Comparison of ENCODE assay signal across 8 cellular contexts in genomic region chr17:81239714-81240555, GRCh38. TPM values are rescaled to one million over a fixed set of nuclear protein-coding genes. Genes with fewer than 3 reads are reported as not detected.
DNase-seq lines count a peak whose midpoint lies in the region; ATAC-seq and TF ChIP-seq lines count a peak whose summit lies in the region.

No MANE protein-coding gene starts in this region.

- WGBS in GM23248 (ENCODE audit: low coverage in 1 of 2, low lambda C conversion rate in 2 of 2, missing lambda C conversion rate in 2 of 2), 2 experiments = 15 to 19% methylated on average over 36 to 37 of the region's 37 CpGs

- H3K27me3 ChIP-seq in GM23248 (replicated peaks; ENCODE audit: insufficient read depth) (no peaks in the 10 kb centered on the region), duodenal mucosa (ENCODE audit: control insufficient read depth in 1 of 2, insufficient read depth in 2 of 2, low read length in 2 of 2) (no peaks in the 10 kb centered on the region), upper lobe of right lung (no peaks in the 10 kb centered on the region)

- CTCF ChIA-PET in AG04449 (lab: Yijun Ruan, JAX) = interaction anchor here (0.7 to 1.8 kb wide), 11 partner anchors 11 to 251 kb away, joined by 3 to 13 read pairs (median 4); no protein-coding TSS in a partner anchor

- peak overlapping the region; percentile 49 for H2AFZ ChIP-seq in GM23248

- H3K9me3 Mint-ChIP-seq in natural killer cell = no peaks in the 10 kb centered on the region

- H3K4me2 ChIP-seq in GM23248 (ENCODE audit: unreplicated experiment) = peak overlapping the region; percentile 84

- POLR2A ChIA-PET in AG04449 (lab: Yijun Ruan, JAX) = interaction anchor here (0.6 to 1.1 kb wide), 4 partner anchors 99 to 272 kb away, joined by 3 to 4 read pairs (median 3); partner anchors contain the start of gene ACTG1

- in situ Hi-C loops in GM23248 (cut with MboI) = no loop called here

- peaks cover 4% of the 10 kb centered on the region; the same call in 1 of the 2 replicates for H3K36me3 ChIP-seq in GM23248 (ENCODE audit: low read depth)
- peaks cover 0 to 1% of the 10 kb centered on the region in 2 donors for H3K36me3 ChIP-seq in duodenal mucosa (ENCODE audit: control insufficient read depth in 1 of 2, insufficient read depth in 2 of 2, low read length in 2 of 2)
- no peaks in the 10 kb centered on the region for H3K36me3 ChIP-seq in upper lobe of right lung

- H3F3A ChIP-seq in GM23248 (ENCODE audit: insufficient read depth) = no peaks in the 10 kb centered on the region

- ATAC-seq in natural killer cell (no peak), upper lobe of right lung (no peak), HG03521 (IDR thresholded peaks at IDR 0.05; ENCODE audit: unreplicated experiment) (no peak)

- intact Hi-C loops in natural killer cell (cut with micrococcal nuclease) = loop anchor here (1.0 to 10.0 kb wide), 2 partner anchors 17 to 205 kb away; partner anchors contain the start of gene BAIAP2
- intact Hi-C loops in upper lobe of right lung (cut with DNase I) = no loop called here

- H3K9ac ChIP-seq in GM23248 (peak overlapping the region; percentile 87), duodenal mucosa (ENCODE audit: low read depth in 1 of 2, low read length in 2 of 2) (peak overlapping the region; percentile 66 to 70)

- H3K36me3 Mint-ChIP-seq in natural killer cell = no peaks in the 10 kb centered on the region

- peak overlapping the region; percentile 89 for H3K4me3 Mint-ChIP-seq in natural killer cell

- peaks cover 60% of the 10 kb centered on the region for H3K79me2 ChIP-seq in GM23248 (ENCODE audit: insufficient read depth)

- no peak for TF ChIP-seq CTCF in AG04449 (IDR thresholded peaks at IDR 0.05; ENCODE audit: insufficient read depth, low read length, missing control alignments)
- TF ChIP-seq CTCF in WI38 (IDR thresholded peaks at IDR 0.05; ENCODE audit: low read depth, low read length) = no peak
- TF ChIP-seq CTCF in natural killer cell (IDR thresholded peaks at IDR 0.05) = no peak
- TF ChIP-seq CTCF in upper lobe of right lung (IDR thresholded peaks at IDR 0.05) = no peak

- H3K27ac ChIP-seq in GM23248 = peak overlapping the region; percentile 56
- H3K27ac ChIP-seq in duodenal mucosa (ENCODE audit: low read depth, low read length) = no peak overlapping the region
- peak overlapping the region; percentile 86 for H3K27ac ChIP-seq in upper lobe of right lung

- H3K9me3 ChIP-seq in GM23248 (ENCODE audit: low read depth) (no peaks in the 10 kb centered on the region), duodenal mucosa (ENCODE audit: control insufficient read depth in 1 of 2, low read length in 2 of 2) (no peaks in the 10 kb centered on the region), upper lobe of right lung (no peaks in the 10 kb centered on the region)

- peaks cover 7% of the 10 kb centered on the region for H3K4me1 ChIP-seq in GM23248 (ENCODE audit: insufficient read depth)
- peaks cover 22 to 24% of the 10 kb centered on the region in 2 donors for H3K4me1 ChIP-seq in duodenal mucosa (ENCODE audit: control insufficient read depth in 1 of 2, insufficient read depth in 2 of 2, low read length in 2 of 2)
- peaks cover 19% of the 10 kb centered on the region for H3K4me1 ChIP-seq in upper lobe of right lung

- no peak for DNase-seq in AG04449 (ENCODE audit: low read depth, low spot score)
- peak; percentile 68 for DNase-seq in GM23248
- DNase-seq in natural killer cell = no peak
- no peak for DNase-seq in upper lobe of right lung
- DNase-seq in C1 segment of cervical spinal cord (lab: John Stamatoyannopoulos, UW) = no peak

- H3K4me3 ChIP-seq in AG04449 (ENCODE audit: low read depth, low read length) (peak overlapping the region; percentile 75), GM23248 (peak overlapping the region; percentile 91), WI38 (ENCODE audit: low read depth, low read length) (peak overlapping the region; percentile 92), duodenal mucosa (ENCODE audit: low read depth in 1 of 2, low read length in 2 of 2) (peak overlapping the region; percentile 73 to 82), upper lobe of right lung (peak overlapping the region; percentile 99)

- no peaks in the 10 kb centered on the region for H3K27me3 Mint-ChIP-seq in natural killer cell (ENCODE audit: low read depth in 2 of 2)

- peaks cover 23 to 42% of the 10 kb centered on the region in 2 donors for H3K4me1 Mint-ChIP-seq in natural killer cell

- H3K9me2 ChIP-seq in GM23248 (ENCODE audit: insufficient read depth) = no peaks in the 10 kb centered on the region

- H4K20me1 ChIP-seq in GM23248 (ENCODE audit: insufficient read depth) = no peaks in the 10 kb centered on the region

- H3K27ac Mint-ChIP-seq in natural killer cell = peak overlapping the region; percentile 58 to 90

RNA-seq across cellular contexts. Expression of gene NDUFAF8, which starts 0.8 kb away (rescaled TPM):
- 17.2 and 53.1 TPM in 2 replicates for total RNA-seq in GM23248 (2014; rRNA removed; shearing (Covaris generic))
- 134 and 136 TPM in 2 replicates for polyA plus RNA-seq in GM23248 (2016; fragmentation: Nextera tagmentation; extraction: Ambion mirVana)
- total RNA-seq in natural killer cell (10 to 100 TPM; 28.6 to 36.4 (median 34.9) TPM), upper lobe of right lung (32.6 TPM)

RNA-seq across cellular contexts. Expression of gene TEPSIN, which starts 1.1 kb away (rescaled TPM):
- total RNA-seq in GM23248 (2014; rRNA removed; shearing (Covaris generic)) = 16.1 and 24.4 TPM in 2 replicates
- 2.2 and 2.7 TPM in 2 replicates for polyA plus RNA-seq in GM23248 (2016; fragmentation: Nextera tagmentation; extraction: Ambion mirVana)
- 100 to 1,000 TPM in 2 of 3 donors, 10 to 100 TPM in 1; 89.8 to 137 (median 126) TPM for total RNA-seq in natural killer cell
- 40.2 TPM for total RNA-seq in upper lobe of right lung

RNA-seq across cellular contexts. Expression of gene CEP131, which starts 17.2 kb away (rescaled TPM):
- total RNA-seq in GM23248 (2014; rRNA removed; shearing (Covaris generic)) = 8.0 and 14.2 TPM in 2 replicates
- polyA plus RNA-seq in GM23248 (2016; fragmentation: Nextera tagmentation; extraction: Ambion mirVana) = 5.6 and 6.1 TPM in 2 replicates
- total RNA-seq in natural killer cell (10 to 100 TPM in 2 of 3 donors, 1 to 10 TPM in 1; 9.9 to 11.4 (median 10.0) TPM), upper lobe of right lung (7.5 TPM)

RNA-seq across cellular contexts. Expression of gene SLC38A10, which starts 55.2 kb away (rescaled TPM):
- 133 and 137 TPM in 2 replicates for total RNA-seq in GM23248 (2014; rRNA removed; shearing (Covaris generic))
- 58.6 and 61.8 TPM in 2 replicates for polyA plus RNA-seq in GM23248 (2016; fragmentation: Nextera tagmentation; extraction: Ambion mirVana)
- total RNA-seq in natural killer cell (100 to 1,000 TPM in 1 of 3 donors, 10 to 100 TPM in 2; 72.2 to 104 (median 90.5) TPM), upper lobe of right lung (87.3 TPM)
